ENCODE assay signal across 17 cellular contexts in genomic region chr7:151010002-151010306, GRCh38. TPM values are rescaled to one million over a fixed set of nuclear protein-coding genes. Genes with fewer than 3 reads are reported as not detected.
A peak's percentile ranks its signal among the peaks of the same experiment; 100 is the strongest.
DNase-seq lines count a peak whose midpoint lies in the region; ATAC-seq, FAIRE-seq and TF ChIP-seq lines count a peak whose summit lies in the region.
"Had no signal": no experiment of that assay in that cellular context is flagged by ENCODE, and none has a peak within 500 bp of the region (broad histone marks: within the 10 kb centered on the region; RNA-seq: fewer than 3 reads in every experiment).

No MANE protein-coding gene starts in this region.

- H3K36me3 ChIP-seq in HepG2 (replicated peaks in 1 of 2; ENCODE audit: control insufficient read depth in 1 of 2, insufficient read depth in 2 of 2, low read length in 2 of 2): no peaks in the 10 kb centered on the region; a peak in 1 of 5 replicates
- H3K36me3 ChIP-seq in right lobe of liver: no peaks in the 10 kb centered on the region
- H3K36me3 ChIP-seq in kidney (ENCODE audit: control insufficient read depth in 1 of 2, insufficient read depth in 2 of 2, low read length in 2 of 2): no peaks in the 10 kb centered on the region
- H3K36me3 ChIP-seq: BE2C, SJSA1 had no signal

- no peak for TF ChIP-seq RAD21 in HepG2 (CRISPR knock-in tag; IDR thresholded peaks at IDR 0.05)

- H3K4me3 ChIP-seq in HepG2 (replicated peaks in 1 of 3; ENCODE audit: insufficient read depth in 1 of 3, low read depth in 2 of 3, low read length in 3 of 3): peak overlapping the region; percentile 62 to 77 (median 76)
- H3K4me3 ChIP-seq in right lobe of liver: no peak overlapping the region
- no peak overlapping the region for H3K4me3 ChIP-seq in kidney (ENCODE audit: low read length in 2 of 2)
- H3K4me3 ChIP-seq: SJSA1 had no signal

- H3K9ac ChIP-seq in HepG2 (ENCODE audit: insufficient read depth, low read depth, low read length) (peak overlapping the region; percentile 64), kidney (ENCODE audit: low read length in 2 of 2) (no peak overlapping the region)

- H4K20me1 ChIP-seq in HepG2 (ENCODE audit: insufficient read depth, low read length): no peaks in the 10 kb centered on the region

- no peaks in the 10 kb centered on the region for H3K36me3 Mint-ChIP-seq in activated CD4-positive, alpha-beta memory T cell treated with anti-CD3 and anti-CD28 coated beads for 36 hours
- H3K36me3 Mint-ChIP-seq in stimulated activated effector memory CD8-positive, alpha-beta T cell treated with anti-CD3 and anti-CD28 coated beads, Interleukin-12 subunit alpha, Interleukin-12 subunit beta, amount 100 ng/mL, for 72 hours: peaks cover 11% of the 10 kb centered on the region
- H3K36me3 Mint-ChIP-seq: activated naive CD4-positive, alpha-beta T cell treated with anti-CD3 and anti-CD28 coated beads, Interleukin-2, amount 50 U/mL, for 24 hours had no signal

- no TSS peak for BruUV-seq in HepG2 (replicated peaks; lab: Mats Ljungman, UMichigan)

- TF ChIP-seq CTCF in HepG2 (CRISPR knock-in tag; IDR thresholded peaks at IDR 0.05): no peak
- TF ChIP-seq CTCF in right lobe of liver (IDR thresholded peaks at IDR 0.05): no peak
- no peak for TF ChIP-seq CTCF in kidney (IDR thresholded peaks at IDR 0.05; ENCODE audit: borderline replicate concordance, extremely low read depth, insufficient read depth)

- H3K27me3 ChIP-seq in HepG2 (ENCODE audit: control insufficient read depth in 1 of 2, insufficient read depth in 2 of 2, low read length in 2 of 2) (no peaks in the 10 kb centered on the region; a peak in 1 of 5 replicates), right lobe of liver (peaks cover 0 to 4% of the 10 kb centered on the region in 2 donors)
- H3K27me3 ChIP-seq: BE2C had no signal

- FAIRE-seq in HepG2 (lab: Jason Lieb, UNC) (no peak), kidney (lab: Jason Lieb, UNC) (no peak)
- FAIRE-seq: bronchial epithelial cell, GM19239, TTC549 had no signal

- H3K9me3 Mint-ChIP-seq in activated CD4-positive, alpha-beta memory T cell treated with anti-CD3 and anti-CD28 coated beads for 36 hours: no peaks in the 10 kb centered on the region
- H3K9me3 Mint-ChIP-seq in stimulated activated effector memory CD8-positive, alpha-beta T cell treated with anti-CD3 and anti-CD28 coated beads, Interleukin-12 subunit alpha, Interleukin-12 subunit beta, amount 100 ng/mL, for 72 hours: no peaks in the 10 kb centered on the region
- H3K9me3 Mint-ChIP-seq: activated naive CD4-positive, alpha-beta T cell treated with anti-CD3 and anti-CD28 coated beads, Interleukin-2, amount 50 U/mL, for 24 hours had no signal

- peak overlapping the region; percentile 98 for H3K4me2 ChIP-seq in HepG2 (ENCODE audit: low read depth, low read length)

- H3K4me1 ChIP-seq in HepG2 (ENCODE audit: insufficient read depth, low read length) (peaks cover 83% of the 10 kb centered on the region), right lobe of liver (peaks cover 0 to 10% (median 0%) of the 10 kb centered on the region in 4 donors), kidney (ENCODE audit: control insufficient read depth in 1 of 2, insufficient read depth in 1 of 2, low read depth in 1 of 2, low read length in 2 of 2) (peaks cover 0 to 20% of the 10 kb centered on the region in 2 donors)

- CTCF ChIA-PET in HepG2 (lab: Yijun Ruan, JAX; ENCODE audit: low intra/inter-chr PET ratio, low total read pairs): no interaction called here
- CTCF ChIA-PET in activated CD4-positive, alpha-beta memory T cell treated with anti-CD3 and anti-CD28 coated beads for 36 hours (lab: Charles Lee): interaction anchor here (0.8 to 6.8 kb wide), 13 partner anchors 8 to 278 kb away, joined by 3 to 78 read pairs (median 5); partner anchors contain the start of gene ABCB8

- peak overlapping the region; percentile 89 for H3K27ac Mint-ChIP-seq in activated CD4-positive, alpha-beta memory T cell treated with anti-CD3 and anti-CD28 coated beads for 36 hours
- peak overlapping the region; percentile 82 for H3K27ac Mint-ChIP-seq in stimulated activated effector memory CD8-positive, alpha-beta T cell treated with anti-CD3 and anti-CD28 coated beads, Interleukin-12 subunit alpha, Interleukin-12 subunit beta, amount 100 ng/mL, for 72 hours
- H3K27ac Mint-ChIP-seq: progenitor cell of endocrine pancreas had no signal

- WGBS in HepG2 (ENCODE audit: low lambda C conversion rate): 0% methylated on average over 1 of the region's 8 CpGs
- no CpG with 5 or more reads among the region's 8 CpGs for WGBS in right lobe of liver (ENCODE audit: insufficient coverage, low coverage, low lambda C conversion rate, missing lambda C conversion rate)

- no peak for DNase-seq in HepG2 (ENCODE audit: low spot score)
- DNase-seq in right lobe of liver: no peak
- no peak for DNase-seq in activated CD4-positive, alpha-beta memory T cell treated with anti-CD3 and anti-CD28 coated beads for 36 hours
- peak; percentile 71 for DNase-seq in kidney
- no peak for DNase-seq in stimulated activated effector memory CD8-positive, alpha-beta T cell treated with anti-CD3 and anti-CD28 coated beads, Interleukin-12 subunit alpha, Interleukin-12 subunit beta, amount 100 ng/mL, for 72 hours (ENCODE audit: low spot score in 2 of 2)
- no peak for DNase-seq in NCI-H2171 (lab: John Stamatoyannopoulos, UW)
- no peak for DNase-seq in cerebellar nuclear complex (lab: John Stamatoyannopoulos, UW)
- DNase-seq in A172 (ENCODE audit: low spot score): no peak
- DNase-seq: BE2C, NCI-H1436 treated with DMSO at 0.1 percent for 48 hours, NCI-H446 had no signal

- H2AFZ ChIP-seq in HepG2 (ENCODE audit: low read length): no peak overlapping the region

- intact Hi-C loops in HepG2 (cut with micrococcal nuclease; ENCODE audit: unreplicated experiment) (no loop called here), right lobe of liver (cut with DNase I) (no loop called here), kidney (cut with DNase I) (no loop called here)
- intact Hi-C loops in activated CD4-positive, alpha-beta memory T cell treated with anti-CD3 and anti-CD28 coated beads for 36 hours (cut with micrococcal nuclease): loop anchor here (5.0 kb wide), 1 partner anchor 33 kb away; the partner anchor contains the start of gene KCNH2

- H3K4me3 Mint-ChIP-seq in activated CD4-positive, alpha-beta memory T cell treated with anti-CD3 and anti-CD28 coated beads for 36 hours: peak overlapping the region; percentile 76
- peak overlapping the region; percentile 69 for H3K4me3 Mint-ChIP-seq in stimulated activated effector memory CD8-positive, alpha-beta T cell treated with anti-CD3 and anti-CD28 coated beads, Interleukin-12 subunit alpha, Interleukin-12 subunit beta, amount 100 ng/mL, for 72 hours

- TF ChIP-seq POLR2A in HepG2 (IDR thresholded peaks at IDR 0.05; ENCODE audit: insufficient read depth in 1 of 2, low read depth in 2 of 2, low read length in 2 of 2) (no peak), right lobe of liver (IDR thresholded peaks at IDR 0.05) (no peak)

- H3K79me2 ChIP-seq in HepG2 (ENCODE audit: insufficient read depth, low read length): no peaks in the 10 kb centered on the region

- peak overlapping the region; percentile 55 for H3K27ac ChIP-seq in HepG2 (ENCODE audit: extremely low read length, insufficient read depth, low read length)
- no peak overlapping the region for H3K27ac ChIP-seq in right lobe of liver
- H3K27ac ChIP-seq in kidney (ENCODE audit: low read depth in 2 of 2, low read length in 2 of 2): no peak overlapping the region
- H3K27ac ChIP-seq: SJSA1 had no signal

- POLR2A ChIA-PET in HepG2 (lab: Yijun Ruan, JAX): interaction anchor here (0.9 to 5.2 kb wide), 8 partner anchors 10 to 75 kb away, joined by 3 to 31 read pairs (median 6); partner anchors contain the start of genes ABCB8, CDK5, FASTK and NOS3
- POLR2A ChIA-PET in activated CD4-positive, alpha-beta memory T cell treated with anti-CD3 and anti-CD28 coated beads for 36 hours (lab: Charles Lee): interaction anchor here (1.5 to 2.4 kb wide), 2 partner anchors 16 to 18 kb away, joined by 3 to 9 read pairs; partner anchors contain the start of gene ABCB8

- peaks cover 66% of the 10 kb centered on the region for H3K4me1 Mint-ChIP-seq in activated CD4-positive, alpha-beta memory T cell treated with anti-CD3 and anti-CD28 coated beads for 36 hours (ENCODE audit: low read depth)
- peaks cover 55% of the 10 kb centered on the region for H3K4me1 Mint-ChIP-seq in stimulated activated effector memory CD8-positive, alpha-beta T cell treated with anti-CD3 and anti-CD28 coated beads, Interleukin-12 subunit alpha, Interleukin-12 subunit beta, amount 100 ng/mL, for 72 hours

- H3K27me3 Mint-ChIP-seq in activated CD4-positive, alpha-beta memory T cell treated with anti-CD3 and anti-CD28 coated beads for 36 hours: no peaks in the 10 kb centered on the region
- H3K27me3 Mint-ChIP-seq: activated naive CD4-positive, alpha-beta T cell treated with anti-CD3 and anti-CD28 coated beads, Interleukin-2, amount 50 U/mL, for 24 hours had no signal

- ATAC-seq in HepG2 (no peak), right lobe of liver (no peak)
- ATAC-seq in stimulated activated effector memory CD8-positive, alpha-beta T cell treated with anti-CD3 and anti-CD28 coated beads, Interleukin-12 subunit alpha, Interleukin-12 subunit beta, amount 100 ng/mL, for 72 hours: no peak

- in situ Hi-C loops in HepG2 (cut with HindIII; ENCODE audit: extremely low pct_ligation_motif_present, low pct_unique_long_range_greater_than_20kb): no loop called here

- no peaks in the 10 kb centered on the region for H3K9me3 ChIP-seq in HepG2 (ENCODE audit: low read length)
- no peaks in the 10 kb centered on the region for H3K9me3 ChIP-seq in right lobe of liver
- no peaks in the 10 kb centered on the region for H3K9me3 ChIP-seq in kidney (ENCODE audit: control insufficient read depth in 1 of 2, low read length in 2 of 2)
- H3K9me3 ChIP-seq: BE2C had no signal

- TF ChIP-seq EP300 in HepG2 (IDR thresholded peaks at IDR 0.05; ENCODE audit: low read depth in 2 of 2, low read length in 2 of 2) (no peak), HepG2 (CRISPR knock-in tag; IDR thresholded peaks at IDR 0.05; ENCODE audit: borderline replicate concordance) (no peak)

RNA-seq across cellular contexts. Expression of gene ATG9B, which starts 14.3 kb away (rescaled TPM):
- not detected in 2 replicates for total RNA-seq in HepG2 (2016; rRNA removed; fragmentation: Illumina TruSeq; extraction: Trizol)
- total RNA-seq in HepG2 (2016; cell fraction: cytosol; rRNA removed; fragmentation: Illumina TruSeq; extraction: Trizol; ENCODE audit: low read depth): 0.18 TPM in 1 of 2 replicates, not detected in the other
- total RNA-seq in HepG2 (2016; cell fraction: insoluble cytoplasmic fraction; rRNA removed; fragmentation: Illumina TruSeq; extraction: Trizol): 0.04 TPM in 1 of 2 replicates, not detected in the other
- not detected in 2 replicates for total RNA-seq in HepG2 (2016; cell fraction: membrane; rRNA removed; fragmentation: Illumina TruSeq; extraction: Trizol)
- 0.13 TPM in 1 of 2 replicates, not detected in the other for total RNA-seq in HepG2 (2016; cell fraction: nucleus; rRNA removed; fragmentation: Illumina TruSeq; extraction: Trizol)
- 0.24 and 0.39 TPM in 2 replicates for polyA plus RNA-seq in HepG2 (2011; rRNA removed)
- 0.13 and 0.15 TPM in 2 replicates for polyA plus RNA-seq in HepG2 (2011; cell fraction: cytosol; rRNA removed)
- polyA plus RNA-seq in HepG2 (2011; cell fraction: nucleus; rRNA removed): 2.9 and 3.2 TPM in 2 replicates
- polyA plus RNA-seq in HepG2 (2012): 0.51 and 0.72 TPM in 2 replicates
- not detected in 2 replicates for polyA plus RNA-seq in HepG2 (2016; cell fraction: cytosol; fragmentation: Illumina TruSeq; extraction: Trizol; ENCODE audit: low read depth)
- polyA plus RNA-seq in HepG2 (2016; cell fraction: insoluble cytoplasmic fraction; fragmentation: Illumina TruSeq; extraction: Trizol; ENCODE audit: low read depth): not detected in 2 replicates
- not detected in 2 replicates for polyA plus RNA-seq in HepG2 (2016; cell fraction: membrane; fragmentation: Illumina TruSeq; extraction: Trizol; ENCODE audit: low read depth)
- 0.12 and 0.88 TPM in 2 replicates for polyA plus RNA-seq in HepG2 (2016; cell fraction: nucleus; fragmentation: Illumina TruSeq; extraction: Trizol; ENCODE audit: insufficient read depth, low read depth)
- polyA minus RNA-seq in HepG2 (2011; rRNA and poly(A)+ RNA removed; ENCODE audit: low replicate concordance): 0.08 TPM in 1 of 2 replicates, not detected in the other
- not detected in 2 replicates for polyA minus RNA-seq in HepG2 (2011; cell fraction: cytosol; rRNA and poly(A)+ RNA removed)
- polyA minus RNA-seq in HepG2 (2011; cell fraction: nucleus; rRNA and poly(A)+ RNA removed): 0.25 and 0.26 TPM in 2 replicates
- under 1 TPM in 1 of 6 experiments, not detected in 5; 0.40 TPM for total RNA-seq in right lobe of liver
- 1 to 10 TPM; 3.5 to 4.6 TPM for total RNA-seq in activated CD4-positive, alpha-beta memory T cell treated with anti-CD3 and anti-CD28 coated beads for 36 hours
- 0.19 TPM for total RNA-seq in kidney
- 0.19 TPM for polyA plus RNA-seq in kidney (ENCODE audit: insufficient read depth, low read depth, low replicate concordance)
- not detected in 2 replicates for total RNA-seq in A172 (2014; rRNA removed; shearing (Covaris generic))
- total RNA-seq: SJSA1 had no signal

RNA-seq across cellular contexts. Expression of gene ABCB8, which starts 18.3 kb away (rescaled TPM):
- 7.2 and 16.7 TPM in 2 replicates for total RNA-seq in HepG2 (2016; rRNA removed; fragmentation: Illumina TruSeq; extraction: Trizol)
- total RNA-seq in HepG2 (2016; cell fraction: cytosol; rRNA removed; fragmentation: Illumina TruSeq; extraction: Trizol; ENCODE audit: low read depth): 1.1 and 2.0 TPM in 2 replicates
- total RNA-seq in HepG2 (2016; cell fraction: insoluble cytoplasmic fraction; rRNA removed; fragmentation: Illumina TruSeq; extraction: Trizol): 7.2 and 16.4 TPM in 2 replicates
- total RNA-seq in HepG2 (2016; cell fraction: membrane; rRNA removed; fragmentation: Illumina TruSeq; extraction: Trizol): 3.4 and 3.7 TPM in 2 replicates
- total RNA-seq in HepG2 (2016; cell fraction: nucleus; rRNA removed; fragmentation: Illumina TruSeq; extraction: Trizol): 12.9 and 13.9 TPM in 2 replicates
- polyA plus RNA-seq in HepG2 (2011; rRNA removed): 6.6 and 6.9 TPM in 2 replicates
- 3.9 and 9.1 TPM in 2 replicates for polyA plus RNA-seq in HepG2 (2011; cell fraction: cytosol; rRNA removed)
- polyA plus RNA-seq in HepG2 (2011; cell fraction: nucleus; rRNA removed): 20.5 and 25.6 TPM in 2 replicates
- 4.2 and 4.4 TPM in 2 replicates for polyA plus RNA-seq in HepG2 (2012)
- 1.5 and 1.9 TPM in 2 replicates for polyA plus RNA-seq in HepG2 (2016; cell fraction: cytosol; fragmentation: Illumina TruSeq; extraction: Trizol; ENCODE audit: low read depth)
- polyA plus RNA-seq in HepG2 (2016; cell fraction: insoluble cytoplasmic fraction; fragmentation: Illumina TruSeq; extraction: Trizol; ENCODE audit: low read depth): 5.2 and 6.7 TPM in 2 replicates
- 2.6 and 2.9 TPM in 2 replicates for polyA plus RNA-seq in HepG2 (2016; cell fraction: membrane; fragmentation: Illumina TruSeq; extraction: Trizol; ENCODE audit: low read depth)
- 23.3 and 23.7 TPM in 2 replicates for polyA plus RNA-seq in HepG2 (2016; cell fraction: nucleus; fragmentation: Illumina TruSeq; extraction: Trizol; ENCODE audit: insufficient read depth, low read depth)
- 34.8 and 52.5 TPM in 2 replicates for polyA minus RNA-seq in HepG2 (2011; rRNA and poly(A)+ RNA removed; ENCODE audit: low replicate concordance)
- polyA minus RNA-seq in HepG2 (2011; cell fraction: cytosol; rRNA and poly(A)+ RNA removed): 7.6 and 11.1 TPM in 2 replicates
- polyA minus RNA-seq in HepG2 (2011; cell fraction: nucleus; rRNA and poly(A)+ RNA removed): 13.7 and 16.2 TPM in 2 replicates
- total RNA-seq in right lobe of liver: 10 to 100 TPM; 22.3 to 33.8 (median 26.8) TPM
- total RNA-seq in activated CD4-positive, alpha-beta memory T cell treated with anti-CD3 and anti-CD28 coated beads for 36 hours: 10 to 100 TPM; 48.4 to 49.5 TPM
- 36.0 TPM for total RNA-seq in kidney
- 34.3 TPM for polyA plus RNA-seq in kidney (ENCODE audit: insufficient read depth, low read depth, low replicate concordance)
- total RNA-seq in A172 (2014; rRNA removed; shearing (Covaris generic)): 35.6 and 40.2 TPM in 2 replicates

RNA-seq across cellular contexts. Expression of gene NOS3, which starts 19.1 kb away (rescaled TPM):
- total RNA-seq in HepG2 (2016; rRNA removed; fragmentation: Illumina TruSeq; extraction: Trizol) (3.7 and 4.8 TPM in 2 replicates), right lobe of liver (1 to 10 TPM; 2.4 to 9.2 (median 5.0) TPM), kidney (51.7 TPM)
- 2.6 and 2.9 TPM in 2 replicates for total RNA-seq in HepG2 (2016; cell fraction: cytosol; rRNA removed; fragmentation: Illumina TruSeq; extraction: Trizol; ENCODE audit: low read depth)
- 4.2 and 4.4 TPM in 2 replicates for total RNA-seq in HepG2 (2016; cell fraction: insoluble cytoplasmic fraction; rRNA removed; fragmentation: Illumina TruSeq; extraction: Trizol)
- total RNA-seq in HepG2 (2016; cell fraction: membrane; rRNA removed; fragmentation: Illumina TruSeq; extraction: Trizol): 3.6 and 5.1 TPM in 2 replicates
- total RNA-seq in HepG2 (2016; cell fraction: nucleus; rRNA removed; fragmentation: Illumina TruSeq; extraction: Trizol): 3.2 and 5.3 TPM in 2 replicates
- polyA plus RNA-seq in HepG2 (2011; rRNA removed) (7.5 and 10.1 TPM in 2 replicates), kidney (ENCODE audit: insufficient read depth, low read depth, low replicate concordance) (9.3 TPM)
- polyA plus RNA-seq in HepG2 (2011; cell fraction: cytosol; rRNA removed): 5.8 and 10.0 TPM in 2 replicates
- polyA plus RNA-seq in HepG2 (2011; cell fraction: nucleus; rRNA removed): 17.6 and 19.9 TPM in 2 replicates
- polyA plus RNA-seq in HepG2 (2012): 4.8 and 5.0 TPM in 2 replicates
- polyA plus RNA-seq in HepG2 (2016; cell fraction: cytosol; fragmentation: Illumina TruSeq; extraction: Trizol; ENCODE audit: low read depth): 3.9 and 4.8 TPM in 2 replicates
- 7.8 and 8.1 TPM in 2 replicates for polyA plus RNA-seq in HepG2 (2016; cell fraction: insoluble cytoplasmic fraction; fragmentation: Illumina TruSeq; extraction: Trizol; ENCODE audit: low read depth)
- 5.6 and 8.0 TPM in 2 replicates for polyA plus RNA-seq in HepG2 (2016; cell fraction: membrane; fragmentation: Illumina TruSeq; extraction: Trizol; ENCODE audit: low read depth)
- polyA plus RNA-seq in HepG2 (2016; cell fraction: nucleus; fragmentation: Illumina TruSeq; extraction: Trizol; ENCODE audit: insufficient read depth, low read depth): 5.7 and 8.2 TPM in 2 replicates
- polyA minus RNA-seq in HepG2 (2011; rRNA and poly(A)+ RNA removed; ENCODE audit: low replicate concordance): 0.65 and 23.1 TPM in 2 replicates
- 8.4 and 12.0 TPM in 2 replicates for polyA minus RNA-seq in HepG2 (2011; cell fraction: cytosol; rRNA and poly(A)+ RNA removed)
- polyA minus RNA-seq in HepG2 (2011; cell fraction: nucleus; rRNA and poly(A)+ RNA removed): 5.0 and 6.3 TPM in 2 replicates
- total RNA-seq in activated CD4-positive, alpha-beta memory T cell treated with anti-CD3 and anti-CD28 coated beads for 36 hours: 10 to 100 TPM; 10.4 to 13.2 TPM
- 0.74 and 2.5 TPM in 2 replicates for total RNA-seq in A172 (2014; rRNA removed; shearing (Covaris generic))
- total RNA-seq: SJSA1 had no signal

RNA-seq across cellular contexts. Expression of gene KCNH2, which starts 31.8 kb away (rescaled TPM):
- total RNA-seq in HepG2 (2016; rRNA removed; fragmentation: Illumina TruSeq; extraction: Trizol): 0.11 TPM in 1 of 2 replicates, not detected in the other
- total RNA-seq in HepG2 (2016; cell fraction: cytosol; rRNA removed; fragmentation: Illumina TruSeq; extraction: Trizol; ENCODE audit: low read depth): not detected in 2 replicates
- total RNA-seq in HepG2 (2016; cell fraction: insoluble cytoplasmic fraction; rRNA removed; fragmentation: Illumina TruSeq; extraction: Trizol): 0.13 TPM in 1 of 2 replicates, not detected in the other
- 0.07 and 0.09 TPM in 2 replicates for total RNA-seq in HepG2 (2016; cell fraction: membrane; rRNA removed; fragmentation: Illumina TruSeq; extraction: Trizol)
- 0.09 and 0.28 TPM in 2 replicates for total RNA-seq in HepG2 (2016; cell fraction: nucleus; rRNA removed; fragmentation: Illumina TruSeq; extraction: Trizol)
- 0.09 and 0.12 TPM in 2 replicates for polyA plus RNA-seq in HepG2 (2011; rRNA removed)
- 0.09 and 0.11 TPM in 2 replicates for polyA plus RNA-seq in HepG2 (2011; cell fraction: cytosol; rRNA removed)
- polyA plus RNA-seq in HepG2 (2011; cell fraction: nucleus; rRNA removed): 0.32 and 0.38 TPM in 2 replicates
- polyA plus RNA-seq in HepG2 (2012): 0.07 TPM in 1 of 2 replicates, not detected in the other
- 0.03 TPM in 1 of 2 replicates, not detected in the other for polyA plus RNA-seq in HepG2 (2016; cell fraction: cytosol; fragmentation: Illumina TruSeq; extraction: Trizol; ENCODE audit: low read depth)
- polyA plus RNA-seq in HepG2 (2016; cell fraction: insoluble cytoplasmic fraction; fragmentation: Illumina TruSeq; extraction: Trizol; ENCODE audit: low read depth): not detected in 2 replicates
- 0.06 TPM in 1 of 2 replicates, not detected in the other for polyA plus RNA-seq in HepG2 (2016; cell fraction: membrane; fragmentation: Illumina TruSeq; extraction: Trizol; ENCODE audit: low read depth)
- not detected in 2 replicates for polyA plus RNA-seq in HepG2 (2016; cell fraction: nucleus; fragmentation: Illumina TruSeq; extraction: Trizol; ENCODE audit: insufficient read depth, low read depth)
- 0.74 and 1.2 TPM in 2 replicates for polyA minus RNA-seq in HepG2 (2011; rRNA and poly(A)+ RNA removed; ENCODE audit: low replicate concordance)
- 0.30 TPM in 1 of 2 replicates, not detected in the other for polyA minus RNA-seq in HepG2 (2011; cell fraction: cytosol; rRNA and poly(A)+ RNA removed)
- 0.13 TPM in 1 of 2 replicates, not detected in the other for polyA minus RNA-seq in HepG2 (2011; cell fraction: nucleus; rRNA and poly(A)+ RNA removed)
- total RNA-seq in right lobe of liver: under 1 TPM in 5 of 6 experiments, not detected in 1; 0.11 to 0.69 (median 0.18) TPM
- total RNA-seq in activated CD4-positive, alpha-beta memory T cell treated with anti-CD3 and anti-CD28 coated beads for 36 hours: under 1 TPM; 0.34 to 0.45 TPM
- total RNA-seq in kidney: 1.3 TPM
- polyA plus RNA-seq in kidney (ENCODE audit: insufficient read depth, low read depth, low replicate concordance): 1.5 TPM
- total RNA-seq in A172 (2014; rRNA removed; shearing (Covaris generic)): 1.7 and 3.5 TPM in 2 replicates
- total RNA-seq: SJSA1 had no signal

RNA-seq across cellular contexts. Expression of gene ASIC3, which starts 38.4 kb away (rescaled TPM):
- total RNA-seq in HepG2 (2016; rRNA removed; fragmentation: Illumina TruSeq; extraction: Trizol) (not detected in 2 replicates), right lobe of liver (1 to 10 TPM in 5 of 6 experiments, under 1 TPM in 1; 0.53 to 1.2 (median 1.2) TPM), kidney (1.9 TPM)
- not detected in 2 replicates for total RNA-seq in HepG2 (2016; cell fraction: cytosol; rRNA removed; fragmentation: Illumina TruSeq; extraction: Trizol; ENCODE audit: low read depth)
- 0.11 TPM in 1 of 2 replicates, not detected in the other for total RNA-seq in HepG2 (2016; cell fraction: insoluble cytoplasmic fraction; rRNA removed; fragmentation: Illumina TruSeq; extraction: Trizol)
- total RNA-seq in HepG2 (2016; cell fraction: membrane; rRNA removed; fragmentation: Illumina TruSeq; extraction: Trizol): not detected in 2 replicates
- 0.28 TPM in 1 of 2 replicates, not detected in the other for total RNA-seq in HepG2 (2016; cell fraction: nucleus; rRNA removed; fragmentation: Illumina TruSeq; extraction: Trizol)
- polyA plus RNA-seq in HepG2 (2011; rRNA removed) (0.50 and 0.51 TPM in 2 replicates), kidney (ENCODE audit: insufficient read depth, low read depth, low replicate concordance) (3.1 TPM)
- 0.11 and 0.27 TPM in 2 replicates for polyA plus RNA-seq in HepG2 (2011; cell fraction: cytosol; rRNA removed)
- polyA plus RNA-seq in HepG2 (2011; cell fraction: nucleus; rRNA removed): 4.2 and 4.6 TPM in 2 replicates
- 0.56 and 1.0 TPM in 2 replicates for polyA plus RNA-seq in HepG2 (2012)
- not detected in 2 replicates for polyA plus RNA-seq in HepG2 (2016; cell fraction: cytosol; fragmentation: Illumina TruSeq; extraction: Trizol; ENCODE audit: low read depth)
- polyA plus RNA-seq in HepG2 (2016; cell fraction: insoluble cytoplasmic fraction; fragmentation: Illumina TruSeq; extraction: Trizol; ENCODE audit: low read depth): not detected in 2 replicates
- polyA plus RNA-seq in HepG2 (2016; cell fraction: membrane; fragmentation: Illumina TruSeq; extraction: Trizol; ENCODE audit: low read depth): not detected in 2 replicates
- 0.38 and 0.67 TPM in 2 replicates for polyA plus RNA-seq in HepG2 (2016; cell fraction: nucleus; fragmentation: Illumina TruSeq; extraction: Trizol; ENCODE audit: insufficient read depth, low read depth)
- 0.48 and 3.4 TPM in 2 replicates for polyA minus RNA-seq in HepG2 (2011; rRNA and poly(A)+ RNA removed; ENCODE audit: low replicate concordance)
- not detected in 2 replicates for polyA minus RNA-seq in HepG2 (2011; cell fraction: cytosol; rRNA and poly(A)+ RNA removed)
- 0.25 and 0.52 TPM in 2 replicates for polyA minus RNA-seq in HepG2 (2011; cell fraction: nucleus; rRNA and poly(A)+ RNA removed)
- 1 to 10 TPM; 5.3 to 7.6 TPM for total RNA-seq in activated CD4-positive, alpha-beta memory T cell treated with anti-CD3 and anti-CD28 coated beads for 36 hours
- 0.31 and 0.53 TPM in 2 replicates for total RNA-seq in A172 (2014; rRNA removed; shearing (Covaris generic))
- total RNA-seq: SJSA1 had no signal

Comparison
In these comparisons a context has a peak if more than half of its experiments do, and no peak if none do; other contexts are left out.
1. H3K4me3 ChIP-seq: peak in HepG2 (3 of 3); none in right lobe of liver (0 of 3) and kidney (0 of 2).